In the genomic region with DNA sequence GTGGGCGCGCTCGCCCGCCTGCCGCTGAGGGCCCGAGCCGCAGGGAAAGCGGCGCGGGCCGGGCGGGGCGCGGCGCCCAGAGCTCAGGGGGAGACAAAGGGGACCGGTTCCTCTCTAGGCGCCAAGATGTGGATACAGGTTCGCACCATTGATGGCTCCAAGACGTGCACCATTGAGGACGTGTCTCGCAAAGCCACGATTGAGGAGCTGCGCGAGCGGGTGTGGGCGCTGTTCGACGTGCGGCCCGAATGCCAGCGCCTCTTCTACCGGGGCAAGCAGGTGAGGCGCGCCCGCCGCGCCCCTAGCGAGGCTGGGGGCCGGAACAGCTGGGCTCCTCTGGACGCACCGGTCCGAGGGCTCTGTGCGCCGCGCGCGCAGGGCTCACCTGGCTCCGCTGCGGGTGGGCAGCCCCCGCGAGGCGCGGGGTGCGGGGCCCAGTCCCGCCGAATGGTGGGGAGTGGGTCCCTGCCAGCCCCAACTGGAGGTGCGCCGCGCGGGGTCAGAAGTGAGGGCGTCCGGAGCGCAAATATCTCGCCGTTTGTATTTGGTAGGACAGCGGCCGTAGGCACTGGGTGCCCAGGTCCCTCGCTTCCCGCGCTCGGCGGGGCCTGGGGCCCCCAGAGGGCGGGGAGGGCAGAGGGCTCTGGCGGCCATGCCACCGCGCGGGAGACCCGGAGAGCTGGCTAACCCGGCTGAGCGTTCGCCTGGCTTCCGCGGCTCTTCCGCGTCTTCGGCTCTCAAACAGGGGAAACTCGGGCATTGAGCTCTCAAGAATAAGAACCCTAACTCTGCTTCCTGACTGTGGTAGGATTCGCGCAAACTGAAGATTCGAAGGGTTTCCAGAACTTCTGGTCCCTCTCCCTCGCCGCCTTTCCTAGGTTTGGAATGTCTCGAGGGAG, we compare ENCODE assay signal across 8 cellular contexts. TPM values are rescaled to one million over a fixed set of nuclear protein-coding genes. Genes with fewer than 3 reads are reported as not detected.
DNase-seq lines count a peak whose midpoint lies in the region; ATAC-seq lines count a peak whose summit lies in the region.

No MANE protein-coding gene starts in this region.

- peaks cover 35% of the 10 kb centered on the region for H3K4me1 Mint-ChIP-seq in activated CD4-positive, alpha-beta T cell treated with anti-CD3 and anti-CD28 coated beads, Interleukin-2, amount 10 ng/mL, durations not matched to agents 24 days and 14 days

- H3K27me3 ChIP-seq in Karpas-422 (ENCODE audit: low read length) (no peaks in the 10 kb centered on the region), mesendoderm (ENCODE audit: insufficient read depth, low read length, poor library complexity) (no peaks in the 10 kb centered on the region)

- DNase-seq in Karpas-422 = peak; percentile 79
- DNase-seq in activated CD4-positive, alpha-beta T cell treated with anti-CD3 and anti-CD28 coated beads, Interleukin-2, amount 10 ng/mL, durations not matched to agents 24 days and 14 days = peak; percentile 81
- peak; percentile 36 for DNase-seq in effector CD4-positive, alpha-beta T cell
- DNase-seq in mesendoderm = peak; percentile 32
- DNase-seq in stimulated activated naive CD4-positive, alpha-beta T cell treated with Interleukin-2 at 50 U/mL for 16 hours (lab: John Stamatoyannopoulos, UW) = peak; percentile 50
- DNase-seq in T1000 (lab: John Stamatoyannopoulos, UW) = no peak

- H3K9ac ChIP-seq in ES-I3 (ENCODE audit: low read depth, low read length) (peak overlapping the region; percentile 98), Karpas-422 (ENCODE audit: low read length) (peak overlapping the region; percentile 92), mesendoderm (ENCODE audit: low read length) (peak overlapping the region; percentile 85)

- ATAC-seq in GM21737 (IDR thresholded peaks at IDR 0.05; ENCODE audit: unreplicated experiment) = peak; percentile 15

- H3K4ac ChIP-seq in mesendoderm (ENCODE audit: low read depth, low read length) = peak overlapping the region; percentile 96

- H3K27ac ChIP-seq in Karpas-422 (ENCODE audit: low read length) = peak overlapping the region; percentile 65
- peak overlapping the region; percentile 85 for H3K27ac ChIP-seq in mesendoderm (ENCODE audit: low read depth, low read length)

- peaks cover 23% of the 10 kb centered on the region; the same call in 1 of the 2 replicates for H4K20me1 ChIP-seq in Karpas-422 (ENCODE audit: insufficient read depth, low read depth, low read length)

- H3K27ac Mint-ChIP-seq in activated CD4-positive, alpha-beta T cell treated with anti-CD3 and anti-CD28 coated beads, Interleukin-2, amount 10 ng/mL, durations not matched to agents 24 days and 14 days = peak overlapping the region; percentile 88

- no peak overlapping the region for H4K8ac ChIP-seq in mesendoderm (ENCODE audit: low read depth, low read length)

- H3K4me3 ChIP-seq in Karpas-422 (ENCODE audit: low read length) (peak overlapping the region; percentile 91), mesendoderm (ENCODE audit: low read length) (peak overlapping the region; percentile 69)

- H3K4me3 Mint-ChIP-seq in activated CD4-positive, alpha-beta T cell treated with anti-CD3 and anti-CD28 coated beads, Interleukin-2, amount 10 ng/mL, durations not matched to agents 24 days and 14 days = peak overlapping the region; percentile 88

- peaks cover 4% of the 10 kb centered on the region for H3K27me3 Mint-ChIP-seq in activated CD4-positive, alpha-beta T cell treated with anti-CD3 and anti-CD28 coated beads, Interleukin-2, amount 10 ng/mL, durations not matched to agents 24 days and 14 days

- no peaks in the 10 kb centered on the region for H3K9me3 ChIP-seq in ES-I3 (ENCODE audit: control insufficient read depth, insufficient read depth, low read length)
- no peaks in the 10 kb centered on the region for H3K9me3 ChIP-seq in Karpas-422 (ENCODE audit: low read length)

- H3K56ac ChIP-seq in mesendoderm (ENCODE audit: low read length) = peak overlapping the region; percentile 91

- peaks cover 24% of the 10 kb centered on the region for H3K36me3 Mint-ChIP-seq in activated CD4-positive, alpha-beta T cell treated with anti-CD3 and anti-CD28 coated beads, Interleukin-2, amount 10 ng/mL, durations not matched to agents 24 days and 14 days (ENCODE audit: low read depth)

- H3K79me1 ChIP-seq in mesendoderm (ENCODE audit: low read length) = peaks cover 6% of the 10 kb centered on the region

- H2BK120ac ChIP-seq in mesendoderm (ENCODE audit: low read depth, low read length) = no peak overlapping the region

- H3K4me1 ChIP-seq in ES-I3 (ENCODE audit: insufficient read depth, low read length) (no peaks in the 10 kb centered on the region), Karpas-422 (ENCODE audit: low read length) (peaks cover 70% of the 10 kb centered on the region), mesendoderm (ENCODE audit: control insufficient read depth, low read depth, low read length) (peaks cover 2% of the 10 kb centered on the region)

- H3K79me2 ChIP-seq in Karpas-422 (ENCODE audit: low read length) (peaks cover 53% of the 10 kb centered on the region), mesendoderm (ENCODE audit: control insufficient read depth, insufficient read depth, low read length) (peaks cover 47% of the 10 kb centered on the region)

- H3K23ac ChIP-seq in mesendoderm (ENCODE audit: low read length) = peak overlapping the region; percentile 89

- no peak overlapping the region for H2BK5ac ChIP-seq in mesendoderm (ENCODE audit: low read length)

- no peak overlapping the region for H4K5ac ChIP-seq in mesendoderm (ENCODE audit: low read length)

- no peak overlapping the region for H2AK5ac ChIP-seq in mesendoderm (ENCODE audit: low read length)

- H3K9me2 ChIP-seq in Karpas-422 (replicated peaks; ENCODE audit: insufficient read depth, low read length) = no peaks in the 10 kb centered on the region

- H3K36me3 ChIP-seq in ES-I3 (ENCODE audit: insufficient read depth, low read length) (no peaks in the 10 kb centered on the region), Karpas-422 (ENCODE audit: insufficient read depth, low read length) (no peaks in the 10 kb centered on the region; the same call in 1 of the 2 replicates), mesendoderm (ENCODE audit: control insufficient read depth, insufficient read depth, low read length) (no peaks in the 10 kb centered on the region)

- H3K4me2 ChIP-seq in Karpas-422 (ENCODE audit: low read depth, low read length, poor library complexity, severe bottlenecking) = peak overlapping the region; percentile 84
- H3K4me2 ChIP-seq in mesendoderm (ENCODE audit: low read length) = peak overlapping the region; percentile 84

- H2BK15ac ChIP-seq in mesendoderm (replicated peaks; ENCODE audit: low read depth) = no peak overlapping the region

- WGBS in mesendoderm (ENCODE audit: extremely low coverage, insufficient coverage, low lambda C conversion rate) = no CpG with 5 or more reads among the region's 93 CpGs

- peak overlapping the region; percentile 95 for H3K18ac ChIP-seq in mesendoderm (ENCODE audit: low read length)

- intact Hi-C loops in activated CD4-positive, alpha-beta T cell treated with anti-CD3 and anti-CD28 coated beads, Interleukin-2, amount 10 ng/mL, durations not matched to agents 24 days and 14 days (cut with micrococcal nuclease) = loop anchor here (1.0 to 10.0 kb wide), 8 partner anchors 16 to 959 kb away; a partner anchor contains a TSS

- H3K9me3 Mint-ChIP-seq in activated CD4-positive, alpha-beta T cell treated with anti-CD3 and anti-CD28 coated beads, Interleukin-2, amount 10 ng/mL, durations not matched to agents 24 days and 14 days = no peaks in the 10 kb centered on the region

- H2AFZ ChIP-seq in Karpas-422 (ENCODE audit: low read length) = peak overlapping the region; percentile 37; the same call in 1 of the 2 replicates

RNA-seq across cellular contexts. Expression of a gene that starts 0.6 kb away (rescaled TPM):
- total RNA-seq in Karpas-422 (2014; rRNA removed; shearing (Covaris generic); ENCODE audit: low replicate concordance) = 45.4 and 85.5 TPM in 2 replicates
- total RNA-seq in activated CD4-positive, alpha-beta T cell treated with anti-CD3 and anti-CD28 coated beads, Interleukin-2, amount 10 ng/mL, durations not matched to agents 24 days and 14 days = 61.9 and 71.6 TPM in 2 replicates
- 22.4 TPM for polyA plus RNA-seq in mesendoderm (2013, experiment 1 of 2)
- 23.4 TPM for polyA plus RNA-seq in mesendoderm (2013, experiment 2 of 2)
